Comparison of ENCODE assay signal across 28 cellular contexts in the genomic region with DNA sequence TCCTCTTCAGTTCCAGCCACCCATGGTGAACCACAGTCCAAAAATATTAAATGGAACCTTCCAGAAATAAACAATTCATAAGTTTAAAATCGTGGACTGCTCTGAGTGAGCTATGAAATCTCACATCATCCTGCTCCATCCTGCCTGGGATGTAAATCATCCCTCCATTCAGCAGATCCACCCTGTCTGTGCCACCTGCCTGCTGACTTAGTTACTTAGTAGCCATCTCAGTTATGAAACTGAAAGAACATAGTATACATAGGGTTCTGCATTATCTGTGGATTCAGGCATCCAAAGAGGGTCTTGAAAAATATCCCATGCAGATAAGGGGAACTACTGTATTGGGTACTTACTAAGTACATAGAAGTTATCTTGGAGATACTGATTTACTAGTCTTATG.
DNase-seq lines count a peak whose midpoint lies in the region; ATAC-seq and TF ChIP-seq lines count a peak whose summit lies in the region.
"Had no signal": no experiment of that assay in that cellular context is flagged by ENCODE, and none has a peak within 500 bp of the region (broad histone marks: within the 10 kb centered on the region; RNA-seq: fewer than 3 reads in every experiment).

No MANE protein-coding gene starts in this region.

- ATAC-seq in GM18909 (IDR thresholded peaks at IDR 0.05; ENCODE audit: poor library complexity, unreplicated experiment): peak; percentile 65
- ATAC-seq in HG02970 (IDR thresholded peaks at IDR 0.05; ENCODE audit: low FRiP score, unreplicated experiment): peak; percentile 60
- peak; percentile 95 for ATAC-seq in HG03354 (IDR thresholded peaks at IDR 0.05; ENCODE audit: poor library complexity, severe bottlenecking, unreplicated experiment)
- no peak for ATAC-seq in HG03039 (IDR thresholded peaks at IDR 0.05; ENCODE audit: unreplicated experiment)
- ATAC-seq in GM19351 (IDR thresholded peaks at IDR 0.05; ENCODE audit: unreplicated experiment): no peak
- ATAC-seq: A549, GM12878, PC-3 had no signal

- H3K27me3 Mint-ChIP-seq in nephron progenitor cell (ENCODE audit: low read depth, poor library complexity): no peaks in the 10 kb centered on the region
- H3K27me3 Mint-ChIP-seq: CD4-positive, alpha-beta T cell had no signal

- peaks cover 44% of the 10 kb centered on the region for H3K9me3 Mint-ChIP-seq in nephron progenitor cell

- DNase-seq in nephron progenitor cell (no peak), COLO668 (lab: John Stamatoyannopoulos, UW; ENCODE audit: unreplicated experiment) (no peak)
- DNase-seq: AML-193; CD4-positive, alpha-beta T cell; COR-L47; DMS79; EL; GDM1; GOT3; HCEC 1CT; NCI-H1092; NCI-H1417 treated with DMSO at 0.1 percent for 48 hours; NCI-H1694 treated with DMSO at 0.1 percent for 48 hours; NCI-H2081; NCI-H226; NCI-H510A; NCI-H69; PC-3; SK-N-SH; SW 1271; T-helper 2 cell had no signal

- H3K27ac Mint-ChIP-seq in nephron progenitor cell: peak overlapping the region; percentile 59
- H3K27ac Mint-ChIP-seq: CD4-positive, alpha-beta T cell had no signal

- H3K4me3 Mint-ChIP-seq in nephron progenitor cell: no peak overlapping the region
- H3K4me3 Mint-ChIP-seq: CD4-positive, alpha-beta T cell had no signal

- no peak for TF ChIP-seq CTCF in nephron progenitor cell (IDR thresholded peaks at IDR 0.05)

- peaks cover 66% of the 10 kb centered on the region for H3K36me3 Mint-ChIP-seq in nephron progenitor cell (ENCODE audit: low read depth)

- no peaks in the 10 kb centered on the region for H3K4me1 Mint-ChIP-seq in nephron progenitor cell

Comparison
In these comparisons a context has a peak if more than half of its experiments do, and no peak if none do; other contexts are left out.
1. ATAC-seq: peak in GM18909 (single experiment), HG02970 (single experiment) and HG03354 (single experiment); none in HG03039 (single experiment) and GM19351 (single experiment).